Comparison of ENCODE assay signal across 31 cellular contexts in genomic region chr12:130139971-130140547, GRCh38. TPM values are rescaled to one million over a fixed set of nuclear protein-coding genes. Genes with fewer than 3 reads are reported as not detected.
"Had no signal": no experiment of that assay in that cellular context is flagged by ENCODE, and none has a peak within 500 bp of the region (broad histone marks: within the 10 kb centered on the region; RNA-seq: fewer than 3 reads in every experiment).

No MANE protein-coding gene starts in this region.

- H3K27ac ChIP-seq: body of pancreas, epithelial cell of prostate, neural progenitor cell, tibial artery, VCaP had no signal

- H3K4me3 ChIP-seq: adrenal gland, body of pancreas, neural progenitor cell, tibial artery had no signal

- H3K4me1 ChIP-seq: adrenal gland, body of pancreas, neural progenitor cell, tibial artery had no signal

- H3K4me1 Mint-ChIP-seq: activated naive CD8-positive, alpha-beta T cell treated with anti-CD3 and anti-CD28 coated beads for 36 hours; immature natural killer cell; memory B cell; natural killer cell had no signal

- FAIRE-seq: colon, endometrium, TTC549 had no signal

- H2AFZ ChIP-seq: neural progenitor cell had no signal

- H3K4me2 ChIP-seq: neural progenitor cell had no signal

- H3K27ac Mint-ChIP-seq: activated naive CD4-positive, alpha-beta T cell treated with anti-CD3 and anti-CD28 coated beads for 36 hours; activated naive CD8-positive, alpha-beta T cell treated with anti-CD3 and anti-CD28 coated beads for 36 hours; activated T-helper 1 cell treated with anti-CD3 and anti-CD28 coated beads, Interleukin-12 subunit alpha, Interleukin-12 subunit beta, Interleukin-2, Interleukin-4 antibody, amounts not matched to agents 30 ng/mL and 10 ng/mL and 1 ng/mL, durations not matched to agents 14 hours and 24 hours and 36 hours; immature natural killer cell; memory B cell; natural killer cell; neural progenitor cell; stimulated activated naive CD8-positive, alpha-beta T cell treated with anti-CD3 and anti-CD28 coated beads, Interleukin-15, Interleukin-2, amounts not matched to agents 100 ng/mL and 50 ng/mL, for 24 hours had no signal

- H3K36me3 Mint-ChIP-seq: activated naive CD8-positive, alpha-beta T cell treated with anti-CD3 and anti-CD28 coated beads for 36 hours; immature natural killer cell; memory B cell; natural killer cell; neural progenitor cell had no signal

- H3K27me3 ChIP-seq: body of pancreas had no signal

- ATAC-seq: activated CD4-positive, CD25-positive, alpha-beta regulatory T cell treated with anti-CD3 and anti-CD28 coated beads, Interleukin-2, amount 50 U/mL, for 24 hours; body of pancreas; natural killer cell; right cardiac atrium had no signal

- H3K4me3 Mint-ChIP-seq: activated naive CD4-positive, alpha-beta T cell treated with anti-CD3 and anti-CD28 coated beads for 36 hours; activated naive CD8-positive, alpha-beta T cell treated with anti-CD3 and anti-CD28 coated beads for 36 hours; activated T-helper 1 cell treated with anti-CD3 and anti-CD28 coated beads, Interleukin-12 subunit alpha, Interleukin-12 subunit beta, Interleukin-2, Interleukin-4 antibody, amounts not matched to agents 30 ng/mL and 10 ng/mL and 1 ng/mL, durations not matched to agents 14 hours and 24 hours and 36 hours; immature natural killer cell; memory B cell; natural killer cell; neural progenitor cell; stimulated activated naive CD8-positive, alpha-beta T cell treated with anti-CD3 and anti-CD28 coated beads, Interleukin-15, Interleukin-2, amounts not matched to agents 100 ng/mL and 50 ng/mL, for 24 hours had no signal

- H3K9me3 ChIP-seq: adrenal gland, body of pancreas, tibial artery had no signal

- H3K36me3 ChIP-seq: adrenal gland, neural progenitor cell, tibial artery had no signal

- DNase-seq: activated CD4-positive, alpha-beta T cell treated with anti-CD3 and anti-CD28 coated beads for 48 hours; activated CD4-positive, alpha-beta T cell treated with anti-CD3 and anti-CD28 coated beads, Interleukin-2, amount 50 U/mL, for 48 hours; activated CD8-positive, alpha-beta memory T cell treated with anti-CD3 and anti-CD28 coated beads, Interleukin-2, amount 50 U/mL, for 4 hours; activated effector memory CD4-positive, alpha-beta T cell treated with anti-CD3 and anti-CD28 coated beads, Interleukin-2, amount 50 U/mL, for 16 hours; activated naive CD4-positive, alpha-beta T cell treated with anti-CD3 and anti-CD28 coated beads for 36 hours; activated naive CD8-positive, alpha-beta T cell treated with anti-CD3 and anti-CD28 coated beads for 36 hours; activated T-cell treated with anti-CD3 and anti-CD28 coated beads, Interleukin-2, amount 50 U/mL, for 1 hour; body of pancreas; effector CD8-positive, alpha-beta T cell; foreskin fibroblast; head of caudate nucleus; hypothalamus; immature natural killer cell; natural killer cell; right cardiac atrium; stimulated activated CD4-positive, alpha-beta T cell treated with anti-CD3 and anti-CD28 coated beads, Interleukin-12 subunit alpha, Interleukin-12 subunit beta, amount 100 ng/mL, for 4 hours; stimulated activated CD4-positive, alpha-beta T cell treated with anti-CD3 and anti-CD28 coated beads, Interleukin-4, amount 100 ng/mL, for 1 hour; tibial artery had no signal

- H3K9ac ChIP-seq: neural progenitor cell had no signal

- H3K9me3 Mint-ChIP-seq: activated naive CD4-positive, alpha-beta T cell treated with anti-CD3 and anti-CD28 coated beads for 36 hours; activated naive CD8-positive, alpha-beta T cell treated with anti-CD3 and anti-CD28 coated beads for 36 hours; immature natural killer cell; stimulated activated naive CD8-positive, alpha-beta T cell treated with anti-CD3 and anti-CD28 coated beads, Interleukin-15, Interleukin-2, amounts not matched to agents 100 ng/mL and 50 ng/mL, for 24 hours had no signal

RNA-seq across cellular contexts. Expression of gene FZD10, which starts 22.2 kb away (rescaled TPM):
- total RNA-seq: activated CD8-positive, alpha-beta memory T cell treated with anti-CD3 and anti-CD28 coated beads for 36 hours; activated naive CD4-positive, alpha-beta T cell treated with anti-CD3 and anti-CD28 coated beads for 36 hours; activated naive CD8-positive, alpha-beta T cell treated with anti-CD3 and anti-CD28 coated beads for 36 hours; activated T-helper 1 cell treated with anti-CD3 and anti-CD28 coated beads, Interleukin-12 subunit alpha, Interleukin-12 subunit beta, Interleukin-2, Interleukin-4 antibody, amounts not matched to agents 30 ng/mL and 10 ng/mL and 1 ng/mL, durations not matched to agents 14 hours and 24 hours and 36 hours; natural killer cell; T-helper 1 cell treated with Interleukin-12 subunit alpha and Interleukin-12 subunit beta and Interleukin-4 antibody, amounts not matched to agents 30 ng/mL and 1 ng/mL, for 36 hours had no signal
- polyA plus RNA-seq: immature natural killer cell had no signal
